In the genomic region with DNA sequence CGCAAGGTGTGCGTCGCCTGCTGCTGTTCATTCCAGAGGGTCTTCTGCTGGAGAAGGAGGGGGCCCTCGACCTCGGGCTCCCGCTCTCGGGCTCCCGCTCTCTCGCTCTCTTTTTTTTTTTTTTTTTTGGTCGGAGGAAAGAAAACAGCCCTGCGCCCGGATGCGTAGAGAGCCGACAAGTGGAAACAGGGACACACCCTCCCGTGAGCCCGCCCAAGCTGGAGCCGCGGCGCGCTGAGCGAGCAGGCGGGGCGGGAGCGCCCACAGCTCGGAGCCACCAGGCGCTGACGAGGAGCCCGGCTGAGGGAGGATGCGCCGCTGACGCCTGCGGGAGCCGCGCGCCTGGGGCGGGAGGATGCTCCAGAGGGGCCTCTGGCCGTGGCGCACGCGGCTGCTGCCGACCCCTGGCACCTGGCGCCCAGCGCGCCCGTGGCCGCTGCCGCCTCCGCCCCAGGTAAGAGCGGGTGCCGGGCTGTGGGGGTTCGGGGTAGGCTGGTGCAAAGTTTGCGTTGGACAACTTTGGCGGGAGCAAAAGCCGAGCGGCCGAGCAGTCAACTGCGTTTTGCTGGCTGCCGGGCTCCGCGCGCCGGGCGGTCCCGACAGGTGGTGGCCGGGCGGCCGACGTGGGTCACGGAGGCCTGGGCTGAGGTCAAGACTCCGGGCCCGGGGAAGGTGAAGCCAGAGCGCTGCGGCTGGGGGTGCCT, we compare ENCODE assay signal across 8 cellular contexts. TPM values are rescaled to one million over a fixed set of nuclear protein-coding genes. Genes with fewer than 3 reads are reported as not detected.
DNase-seq lines count a peak whose midpoint lies in the region; ATAC-seq and TF ChIP-seq lines count a peak whose summit lies in the region.

A gene with protein sequence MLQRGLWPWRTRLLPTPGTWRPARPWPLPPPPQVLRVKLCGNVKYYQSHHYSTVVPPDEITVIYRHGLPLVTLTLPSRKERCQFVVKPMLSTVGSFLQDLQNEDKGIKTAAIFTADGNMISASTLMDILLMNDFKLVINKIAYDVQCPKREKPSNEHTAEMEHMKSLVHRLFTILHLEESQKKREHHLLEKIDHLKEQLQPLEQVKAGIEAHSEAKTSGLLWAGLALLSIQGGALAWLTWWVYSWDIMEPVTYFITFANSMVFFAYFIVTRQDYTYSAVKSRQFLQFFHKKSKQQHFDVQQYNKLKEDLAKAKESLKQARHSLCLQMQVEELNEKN (plus strand): TSS at position 264 of the 704 bp plus-strand sequence. CDS start 92 bp downstream, at position 356.

- H3K36me3 ChIP-seq in breast epithelium (no peaks in the 10 kb centered on the region), smooth muscle cell (ENCODE audit: low read depth) (no peaks in the 10 kb centered on the region)

- no peak for TF ChIP-seq POLR2A in breast epithelium (IDR thresholded peaks at IDR 0.05)

- H3F3A ChIP-seq in smooth muscle cell (ENCODE audit: low read depth), result no peaks in the 10 kb centered on the region

- peak; percentile 67 for DNase-seq in NCI-H2171 (lab: John Stamatoyannopoulos, UW)
- peak; percentile 60 to 80 for DNase-seq in breast epithelium (ENCODE audit: low spot score in 2 of 2)
- DNase-seq in iPS-NIHi7 (ENCODE audit: extremely low spot score), result peak; percentile 88
- peak; percentile 19 for DNase-seq in smooth muscle cell (lab: John Stamatoyannopoulos, UW; ENCODE audit: unreplicated experiment)

- H3K9me3 ChIP-seq in breast epithelium (no peaks in the 10 kb centered on the region), smooth muscle cell (replicated peaks; ENCODE audit: low read depth) (no peaks in the 10 kb centered on the region)

- no peaks in the 10 kb centered on the region for H4K20me1 ChIP-seq in smooth muscle cell (ENCODE audit: low read depth)

- H3K27ac ChIP-seq in 22Rv1 (peak within 1 kb of the TSS; percentile 81), VCaP (peak within 1 kb of the TSS; percentile 40), breast epithelium (peak within 1 kb of the TSS; percentile 82 to 86), smooth muscle cell (ENCODE audit: low read depth) (peak within 1 kb of the TSS; percentile 12)

- H3K27me3 ChIP-seq in breast epithelium (no peaks in the 10 kb centered on the region), smooth muscle cell (ENCODE audit: low read depth) (no peaks in the 10 kb centered on the region)

- intact Hi-C loops in breast epithelium (cut with DNase I; ENCODE audit: low total_unique reads), result no loop called here

- H3K4me3 ChIP-seq in breast epithelium (peak within 1 kb of the TSS; percentile 75 to 89 (median 76)), smooth muscle cell (peak within 1 kb of the TSS; percentile 55)

- WGBS in smooth muscle cell (ENCODE audit: low lambda C conversion rate), result under 1% methylated on average over 71 of the region's 73 CpGs

- no peaks in the 10 kb centered on the region for H3K79me2 ChIP-seq in smooth muscle cell (ENCODE audit: low read depth)

- no peaks in the 10 kb centered on the region for H3K4me1 ChIP-seq in breast epithelium
- peaks cover 16% of the 10 kb centered on the region for H3K4me1 ChIP-seq in smooth muscle cell (ENCODE audit: low read depth)

- H3K9ac ChIP-seq in smooth muscle cell (ENCODE audit: low read depth), result peak within 1 kb of the TSS; percentile 20

- no peak for TF ChIP-seq CTCF in 22Rv1 (IDR thresholded peaks at IDR 0.05)
- 0 out of 2 replicates have a peak, but pooled peaks have one; percentile 7 for TF ChIP-seq CTCF in VCaP (conservative IDR thresholded peaks at IDR 0.05)
- TF ChIP-seq CTCF in breast epithelium (IDR thresholded peaks at IDR 0.05), result no peak
- TF ChIP-seq CTCF in smooth muscle cell (IDR thresholded peaks at IDR 0.05; ENCODE audit: borderline replicate concordance, insufficient read depth, poor library complexity, severe bottlenecking), result no peak

- H3K4me2 ChIP-seq in smooth muscle cell, result peak within 1 kb of the TSS; percentile 89

- H2AFZ ChIP-seq in smooth muscle cell (ENCODE audit: low read depth), result peak within 1 kb of the TSS; percentile 4

- ATAC-seq in GM18519 (IDR thresholded peaks at IDR 0.05; ENCODE audit: low FRiP score, unreplicated experiment) (peak; percentile 86), HG03039 (IDR thresholded peaks at IDR 0.05; ENCODE audit: unreplicated experiment) (peak; percentile 90)

RNA-seq across cellular contexts. Expression of the gene that starts here (rescaled TPM):
- 10 to 100 TPM; 16.4 to 29.4 (median 26.5) TPM for total RNA-seq in breast epithelium
- 6.4 and 6.7 TPM in 2 replicates for total RNA-seq in smooth muscle cell
- polyA plus RNA-seq in smooth muscle cell, result 2.6 and 9.8 TPM in 2 replicates

Comparison
In these comparisons a context has a peak if more than half of its experiments do, and no peak if none do; other contexts are left out.
1. Peak in every context shown above with its lines: DNase-seq, ATAC-seq, H3K4me3 ChIP-seq and H3K27ac ChIP-seq.
2. H3K27ac ChIP-seq: peak in every context shown above with its lines; median percentile 84 in breast epithelium; 81 in 22Rv1; 40 in VCaP; 12 in smooth muscle cell.
3. DNase-seq: peak in every context shown above with its lines; median percentile 88 in iPS-NIHi7; 70 in breast epithelium; 67 in NCI-H2171; 19 in smooth muscle cell.